9 cellular contexts compared by ENCODE assay signal in the genomic region with DNA sequence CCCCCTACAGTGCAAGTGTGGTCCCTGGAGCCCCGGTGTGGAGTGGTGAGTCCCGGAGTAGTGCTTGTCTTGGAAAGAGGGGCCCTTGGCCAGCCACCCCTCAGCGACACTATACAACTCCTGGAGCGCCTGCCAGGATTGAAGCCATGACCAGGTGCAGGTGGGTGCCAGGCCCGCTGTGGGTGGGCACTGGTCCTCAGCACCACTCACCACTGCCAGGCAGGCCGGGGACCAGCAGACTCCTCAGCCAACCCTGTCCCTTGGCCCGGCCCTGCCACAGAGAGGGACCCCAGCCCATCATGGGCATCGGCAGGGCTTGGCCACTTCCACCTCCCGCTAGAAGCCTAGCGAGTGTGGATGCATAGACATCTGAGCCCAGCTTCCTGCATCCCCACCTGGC.
"Had no signal": no experiment of that assay in that cellular context is flagged by ENCODE, and none has a peak within 500 bp of the region (broad histone marks: within the 10 kb centered on the region; RNA-seq: fewer than 3 reads in every experiment).

No MANE protein-coding gene starts in this region.

- FAIRE-seq: HTR-8/SVneo, K562 had no signal

- H3K27me3 Mint-ChIP-seq: IgD-negative memory B cell had no signal

- H3K4me3 ChIP-seq: K562 had no signal

- DNase-seq: IMR-90, Karpas-422, KBM-7, KG1 had no signal

- H3K9me3 Mint-ChIP-seq: IgD-negative memory B cell had no signal

- H3K9ac ChIP-seq: KMS-11 had no signal

- H3K27ac ChIP-seq: HL-60, KMS-11 had no signal

- H3K27ac Mint-ChIP-seq: IgD-negative memory B cell had no signal

- H3K4me2 ChIP-seq: KMS-11 had no signal
